In the genomic region with DNA sequence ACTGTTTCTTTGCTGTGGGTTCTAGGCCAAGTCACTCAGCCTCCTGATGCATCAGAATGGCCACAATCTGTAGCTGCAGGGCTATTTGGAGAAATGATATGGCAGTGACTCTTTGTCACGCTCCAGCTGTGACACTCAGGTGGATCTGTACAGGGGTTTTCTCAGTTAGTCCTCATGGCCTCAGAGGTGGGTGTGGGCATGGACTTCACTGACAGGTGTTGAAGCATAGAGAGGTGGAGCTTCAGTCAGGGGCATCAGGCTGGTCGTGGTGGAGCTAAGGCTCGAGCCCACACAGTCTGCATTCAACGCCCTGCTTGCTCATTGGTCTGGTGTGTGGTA, we compare ENCODE assay signal across 18 cellular contexts. TPM values are rescaled to one million over a fixed set of nuclear protein-coding genes. Genes with fewer than 3 reads are reported as not detected.
DNase-seq lines count a peak whose midpoint lies in the region; ATAC-seq and TF ChIP-seq lines count a peak whose summit lies in the region.
"Had no signal": no experiment of that assay in that cellular context is flagged by ENCODE, and none has a peak within 500 bp of the region (broad histone marks: within the 10 kb centered on the region; RNA-seq: fewer than 3 reads in every experiment).

No MANE protein-coding gene starts in this region.

- H3K36me3 Mint-ChIP-seq in osteocyte (ENCODE audit: unreplicated experiment) = no peaks in the 10 kb centered on the region

- H3K79me2 ChIP-seq in DOHH2 (ENCODE audit: control insufficient read depth, low read length) = peaks cover 97% of the 10 kb centered on the region

- H3K36me3 ChIP-seq in DOHH2 (ENCODE audit: control insufficient read depth, low read length) = peaks cover 41% of the 10 kb centered on the region
- H3K36me3 ChIP-seq: neutrophil had no signal

- H3K4me3 Mint-ChIP-seq in osteocyte (ENCODE audit: unreplicated experiment) = no peak overlapping the region
- H3K4me3 Mint-ChIP-seq: activated naive CD8-positive, alpha-beta T cell treated with anti-CD3 and anti-CD28 coated beads, Interleukin-2, amount 10 ng/mL, durations not matched to agents 7 days and 5 days; dendritic cell treated with granulocyte-macrophage colony-stimulating factor and Interleukin-4, amounts not matched to agents 40 ng/mL and 50 ng/mL, for 4 days had no signal

- no peak for DNase-seq in HL-60 (ENCODE audit: low read depth in 1 of 2, low spot score in 1 of 2)
- DNase-seq in coronary artery (ENCODE audit: low spot score) = no peak
- DNase-seq in osteocyte (ENCODE audit: extremely low spot score, unreplicated experiment) = no peak
- no peak for DNase-seq in Kasumi-1 (lab: John Stamatoyannopoulos, UW)
- DNase-seq in COLO668 (lab: John Stamatoyannopoulos, UW; ENCODE audit: unreplicated experiment) = no peak
- DNase-seq: activated naive CD8-positive, alpha-beta T cell treated with anti-CD3 and anti-CD28 coated beads, Interleukin-2, amount 10 ng/mL, durations not matched to agents 7 days and 5 days; DMS53; KBM-7; NCI-H187; NK-92 treated with Interleukin-12 subunit alpha and Interleukin-12 subunit beta, amount 100 ng/mL, for 24 hours; SK-N-SH; stimulated activated CD4-positive, alpha-beta T cell treated with anti-CD3 and anti-CD28 coated beads, Interleukin-12 subunit alpha, Interleukin-12 subunit beta, amount 100 ng/mL, for 4 hours had no signal

- no peaks in the 10 kb centered on the region for H3K27me3 Mint-ChIP-seq in osteocyte (ENCODE audit: unreplicated experiment)

- TF ChIP-seq CTCF in DOHH2 (IDR thresholded peaks at IDR 0.05; ENCODE audit: low read depth, low read length, poor library complexity, severe bottlenecking) = no peak
- no peak for TF ChIP-seq CTCF in HL-60 (IDR thresholded peaks at IDR 0.05; ENCODE audit: insufficient read depth, low read length)
- no peak for TF ChIP-seq CTCF in coronary artery (IDR thresholded peaks at IDR 0.05)
- TF ChIP-seq CTCF in osteocyte (IDR thresholded peaks at IDR 0.05) = no peak

- no peak for ATAC-seq in GM18498 (IDR thresholded peaks at IDR 0.05; ENCODE audit: unreplicated experiment)
- no peak for ATAC-seq in HG03565 (IDR thresholded peaks at IDR 0.05; ENCODE audit: unreplicated experiment)

- peak overlapping the region; percentile 48 for H3K4me2 ChIP-seq in DOHH2 (ENCODE audit: low read length)
- H3K4me2 ChIP-seq: SK-N-SH had no signal

- H3K27me3 ChIP-seq in DOHH2 (ENCODE audit: control insufficient read depth, low read length) (no peaks in the 10 kb centered on the region), HL-60 (ENCODE audit: insufficient read depth, poor library complexity, severe bottlenecking) (no peaks in the 10 kb centered on the region)

- no peaks in the 10 kb centered on the region for H3K9me3 Mint-ChIP-seq in osteocyte (ENCODE audit: unreplicated experiment)
- H3K9me3 Mint-ChIP-seq: activated naive CD8-positive, alpha-beta T cell treated with anti-CD3 and anti-CD28 coated beads, Interleukin-2, amount 10 ng/mL, durations not matched to agents 7 days and 5 days; dendritic cell treated with granulocyte-macrophage colony-stimulating factor and Interleukin-4, amounts not matched to agents 40 ng/mL and 50 ng/mL, for 4 days had no signal

- peak overlapping the region; percentile 29 for H3K27ac Mint-ChIP-seq in osteocyte (ENCODE audit: unreplicated experiment)
- H3K27ac Mint-ChIP-seq: activated naive CD8-positive, alpha-beta T cell treated with anti-CD3 and anti-CD28 coated beads, Interleukin-2, amount 10 ng/mL, durations not matched to agents 7 days and 5 days; dendritic cell treated with granulocyte-macrophage colony-stimulating factor and Interleukin-4, amounts not matched to agents 40 ng/mL and 50 ng/mL, for 4 days had no signal

- H3K9me2 ChIP-seq in DOHH2 (replicated peaks; ENCODE audit: control insufficient read depth, low read length) = no peaks in the 10 kb centered on the region
- H3K9me2 ChIP-seq: SK-N-SH had no signal

- no peak overlapping the region; the same call in 1 of the 2 replicates for H3K4me3 ChIP-seq in DOHH2 (ENCODE audit: low read length)
- no peak overlapping the region for H3K4me3 ChIP-seq in HL-60 (replicated peaks; ENCODE audit: insufficient read depth, low read length)
- peak overlapping the region; percentile 39 for H3K4me3 ChIP-seq in coronary artery

- peaks cover 24% of the 10 kb centered on the region for H3K4me1 Mint-ChIP-seq in osteocyte (ENCODE audit: unreplicated experiment)

- H3K4me1 ChIP-seq in DOHH2 (ENCODE audit: control insufficient read depth, low read length) = peaks cover 63% of the 10 kb centered on the region

- no peaks in the 10 kb centered on the region for H3K9me3 ChIP-seq in DOHH2 (ENCODE audit: control insufficient read depth, insufficient read depth, low read length)
- H3K9me3 ChIP-seq: neutrophil, SK-N-SH had no signal

- H4K20me1 ChIP-seq in DOHH2 (ENCODE audit: control insufficient read depth, insufficient read depth, low read depth, low read length) = 0 out of 2 replicates have a peak, but pooled peaks cover 11% of the 10 kb centered on the region

- H3K27ac ChIP-seq in DOHH2 (ENCODE audit: low read depth, low read length) = peak overlapping the region; percentile 40
- peak overlapping the region; percentile 60 for H3K27ac ChIP-seq in HL-60 (replicated peaks)
- H3K27ac ChIP-seq in coronary artery = peak overlapping the region in 1 of 2 donors; percentile 68
- H3K27ac ChIP-seq: neutrophil, VCaP had no signal

- H3F3A ChIP-seq in DOHH2 (ENCODE audit: control insufficient read depth, insufficient read depth) = no peaks in the 10 kb centered on the region

RNA-seq across cellular contexts. Expression of a gene that starts 21.2 kb away (rescaled TPM):
- 2.8 and 3.1 TPM in 2 replicates for total RNA-seq in osteocyte

RNA-seq across cellular contexts. Expression of a gene that starts 58.3 kb away (rescaled TPM):
- not detected in 2 replicates for total RNA-seq in osteocyte
- total RNA-seq: activated naive CD8-positive, alpha-beta T cell treated with anti-CD3 and anti-CD28 coated beads, Interleukin-2, amount 10 ng/mL, durations not matched to agents 7 days and 5 days had no signal
